30 cellular contexts compared by ENCODE assay signal in the genomic region with DNA sequence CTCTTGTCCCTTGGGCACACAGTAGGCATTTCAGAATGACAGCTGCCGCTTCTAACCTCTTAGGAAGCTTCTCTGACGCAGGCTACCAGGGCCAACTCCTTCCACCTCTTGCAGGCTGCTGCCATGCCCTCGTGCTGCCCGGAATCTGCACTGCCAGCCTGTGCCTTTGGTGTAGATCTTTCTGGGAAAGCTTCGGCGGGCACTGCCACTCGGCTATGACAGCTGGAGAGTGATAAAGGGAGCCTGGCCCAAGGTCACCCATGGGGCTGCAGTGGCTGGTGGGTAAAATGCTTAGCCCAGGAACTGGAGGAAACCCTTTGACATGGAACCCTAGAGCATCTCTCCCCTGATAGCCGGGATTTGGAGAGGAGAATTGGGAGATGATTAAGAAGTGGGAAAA.
"Had no signal": no experiment of that assay in that cellular context is flagged by ENCODE, and none has a peak within 500 bp of the region (broad histone marks: within the 10 kb centered on the region; RNA-seq: fewer than 3 reads in every experiment).

No MANE protein-coding gene starts in this region.

- ATAC-seq: activated naive CD4-positive, alpha-beta T cell treated with anti-CD3 and anti-CD28 coated beads, Interleukin-2, amount 50 U/mL, for 72 hours; activated T-cell treated with anti-CD3 and anti-CD28 coated beads, Interleukin-2, amount 50 U/mL, for 72 hours; effector memory CD8-positive, alpha-beta T cell; foreskin keratinocyte; gastrocnemius medialis; WTC11 had no signal

- H3K27me3 Mint-ChIP-seq: activated CD4-positive, alpha-beta memory T cell treated with anti-CD3 and anti-CD28 coated beads, Interleukin-2, amount 10 ng/mL, durations not matched to agents 7 days and 5 days; activated CD4-positive, alpha-beta T cell treated with anti-CD3 and anti-CD28 coated beads, Interleukin-2, amount 10 ng/mL, durations not matched to agents 7 days and 5 days; activated naive CD4-positive, alpha-beta T cell treated with anti-CD3 and anti-CD28 coated beads, Interleukin-2, amount 10 ng/mL, durations not matched to agents 7 days and 5 days; activated naive CD8-positive, alpha-beta T cell treated with anti-CD3 and anti-CD28 coated beads, Interleukin-2, amount 10 ng/mL, durations not matched to agents 7 days and 5 days; activated T-cell treated with anti-CD3 and anti-CD28 coated beads, Interleukin-2, amount 50 U/mL, for 24 hours; effector memory CD8-positive, alpha-beta T cell had no signal

- H3K9me3 ChIP-seq: ascending aorta, breast epithelium, esophagus muscularis mucosa, gastrocnemius medialis had no signal

- H3K27ac Mint-ChIP-seq: activated CD4-positive, alpha-beta memory T cell treated with anti-CD3 and anti-CD28 coated beads, Interleukin-2, amount 10 ng/mL, durations not matched to agents 7 days and 5 days; activated CD4-positive, alpha-beta T cell treated with anti-CD3 and anti-CD28 coated beads, Interleukin-2, amount 10 ng/mL, durations not matched to agents 7 days and 5 days; activated naive CD4-positive, alpha-beta T cell treated with anti-CD3 and anti-CD28 coated beads, Interleukin-2, amount 10 ng/mL, durations not matched to agents 7 days and 5 days; activated naive CD4-positive, alpha-beta T cell treated with anti-CD3 and anti-CD28 coated beads, Interleukin-2, amount 50 U/mL, for 72 hours; activated naive CD8-positive, alpha-beta T cell treated with anti-CD3 and anti-CD28 coated beads, Interleukin-2, amount 10 ng/mL, durations not matched to agents 7 days and 5 days; activated T-cell treated with anti-CD3 and anti-CD28 coated beads, Interleukin-2, amount 50 U/mL, for 24 hours; activated T-cell treated with anti-CD3 and anti-CD28 coated beads, Interleukin-2, amount 50 U/mL, for 72 hours; brain; effector memory CD8-positive, alpha-beta T cell; WTC11 had no signal

- H3K36me3 ChIP-seq: breast epithelium, cardiac muscle cell, gastrocnemius medialis had no signal

- H3K27me3 ChIP-seq: ascending aorta, breast epithelium, cardiac muscle cell, esophagus muscularis mucosa, foreskin keratinocyte, gastrocnemius medialis had no signal

- H3K4me3 Mint-ChIP-seq: activated CD4-positive, alpha-beta memory T cell treated with anti-CD3 and anti-CD28 coated beads, Interleukin-2, amount 10 ng/mL, durations not matched to agents 7 days and 5 days; activated CD4-positive, alpha-beta T cell treated with anti-CD3 and anti-CD28 coated beads, Interleukin-2, amount 10 ng/mL, durations not matched to agents 7 days and 5 days; activated naive CD4-positive, alpha-beta T cell treated with anti-CD3 and anti-CD28 coated beads, Interleukin-2, amount 10 ng/mL, durations not matched to agents 7 days and 5 days; activated naive CD8-positive, alpha-beta T cell treated with anti-CD3 and anti-CD28 coated beads, Interleukin-2, amount 10 ng/mL, durations not matched to agents 7 days and 5 days; activated T-cell treated with anti-CD3 and anti-CD28 coated beads, Interleukin-2, amount 50 U/mL, for 24 hours; activated T-cell treated with anti-CD3 and anti-CD28 coated beads, Interleukin-2, amount 50 U/mL, for 72 hours; brain; effector memory CD8-positive, alpha-beta T cell; WTC11 had no signal

- H3K9me3 Mint-ChIP-seq: activated CD4-positive, alpha-beta memory T cell treated with anti-CD3 and anti-CD28 coated beads, Interleukin-2, amount 10 ng/mL, durations not matched to agents 7 days and 5 days; activated naive CD8-positive, alpha-beta T cell treated with anti-CD3 and anti-CD28 coated beads, Interleukin-2, amount 10 ng/mL, durations not matched to agents 7 days and 5 days; activated T-cell treated with anti-CD3 and anti-CD28 coated beads, Interleukin-2, amount 50 U/mL, for 24 hours; brain; effector memory CD8-positive, alpha-beta T cell; WTC11 had no signal

- DNase-seq: activated CD4-positive, alpha-beta memory T cell treated with anti-CD3 and anti-CD28 coated beads, Interleukin-2, amount 10 ng/mL, durations not matched to agents 7 days and 5 days; activated CD4-positive, alpha-beta T cell treated with anti-CD3 and anti-CD28 coated beads for 1 hour; activated CD4-positive, alpha-beta T cell treated with anti-CD3 and anti-CD28 coated beads for 4 hours; activated CD4-positive, alpha-beta T cell treated with anti-CD3 and anti-CD28 coated beads, Interleukin-2, amount 10 ng/mL, durations not matched to agents 7 days and 5 days; activated CD4-positive, alpha-beta T cell treated with anti-CD3 and anti-CD28 coated beads, Interleukin-2, amount 50 U/mL, for 4 hours; activated CD8-positive, alpha-beta memory T cell treated with anti-CD3 and anti-CD28 coated beads, Interleukin-2, amount 50 U/mL, for 48 hours; activated gamma-delta T cell; activated naive CD4-positive, alpha-beta T cell; activated naive CD4-positive, alpha-beta T cell treated with anti-CD3 and anti-CD28 coated beads, Interleukin-2, amount 10 ng/mL, durations not matched to agents 7 days and 5 days; activated naive CD8-positive, alpha-beta T cell treated with anti-CD3 and anti-CD28 coated beads, Interleukin-2, amount 10 ng/mL, durations not matched to agents 7 days and 5 days; activated T-cell treated with anti-CD3 and anti-CD28 coated beads for 4 hours; activated T-cell treated with anti-CD3 and anti-CD28 coated beads, Interleukin-2, amount 50 U/mL, for 24 hours; activated T-cell treated with anti-CD3 and anti-CD28 coated beads, Interleukin-2, amount 50 U/mL, for 72 hours; cortex of kidney; dermis blood vessel endothelial cell; effector CD4-positive, alpha-beta T cell; effector memory CD8-positive, alpha-beta T cell; erythroblast; foreskin keratinocyte; gastrocnemius medialis; glutamatergic neuron; T-helper 2 cell had no signal

- H3K36me3 Mint-ChIP-seq: brain, WTC11 had no signal

- H3K4me1 ChIP-seq: breast epithelium, esophagus muscularis mucosa, foreskin keratinocyte, gastrocnemius medialis had no signal

- H3K27ac ChIP-seq: ascending aorta, breast epithelium, cardiac muscle cell, esophagus muscularis mucosa, foreskin keratinocyte, gastrocnemius medialis, VCaP had no signal

- H3K4me3 ChIP-seq: ascending aorta, breast epithelium, cardiac muscle cell, esophagus muscularis mucosa, gastrocnemius medialis had no signal

- H3K4me1 Mint-ChIP-seq: activated CD4-positive, alpha-beta memory T cell treated with anti-CD3 and anti-CD28 coated beads, Interleukin-2, amount 10 ng/mL, durations not matched to agents 7 days and 5 days; activated CD4-positive, alpha-beta T cell treated with anti-CD3 and anti-CD28 coated beads, Interleukin-2, amount 10 ng/mL, durations not matched to agents 7 days and 5 days; activated naive CD4-positive, alpha-beta T cell treated with anti-CD3 and anti-CD28 coated beads, Interleukin-2, amount 10 ng/mL, durations not matched to agents 7 days and 5 days; activated naive CD8-positive, alpha-beta T cell treated with anti-CD3 and anti-CD28 coated beads, Interleukin-2, amount 10 ng/mL, durations not matched to agents 7 days and 5 days; brain had no signal
